In the genomic region with DNA sequence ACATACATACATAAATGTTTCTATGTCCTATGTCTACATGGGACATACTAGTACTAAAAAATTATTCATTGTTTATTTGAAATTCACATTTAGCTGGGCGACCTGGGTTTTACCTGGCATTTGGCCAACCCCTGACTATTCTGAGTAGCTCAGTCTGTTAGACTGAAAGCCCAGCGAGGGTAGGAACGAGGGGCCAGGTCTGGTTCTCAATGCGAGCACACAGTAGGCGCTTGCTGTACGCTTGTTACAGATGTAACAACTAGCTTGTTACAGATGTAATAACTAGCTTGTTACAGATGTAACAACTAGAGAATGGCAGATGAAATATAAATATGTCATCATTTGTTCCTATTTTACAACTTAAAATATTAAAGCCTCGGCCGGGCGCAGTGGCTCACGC, we compare ENCODE assay signal across 1 cellular context.
TF ChIP-seq lines count a peak whose summit lies in the region.

No MANE protein-coding gene starts in this region.

TF ChIP-seq in HCT116, 20 proteins besides CTCF, POLR2A, EP300 and RAD21 (continued from another document):
- no peak for TF ChIP-seq CEBPB (IDR thresholded peaks at IDR 0.05; ENCODE audit: low read depth)
- no peak for TF ChIP-seq EGR1 (IDR thresholded peaks at IDR 0.05; ENCODE audit: low read depth)
- TF ChIP-seq JUND (IDR thresholded peaks at IDR 0.05): no peak
- TF ChIP-seq SIN3A (IDR thresholded peaks at IDR 0.05; ENCODE audit: low read depth): no peak
TF ChIP-seq in HCT116: peak in this region for 0.
